8 cellular contexts compared by ENCODE assay signal in the genomic region with DNA sequence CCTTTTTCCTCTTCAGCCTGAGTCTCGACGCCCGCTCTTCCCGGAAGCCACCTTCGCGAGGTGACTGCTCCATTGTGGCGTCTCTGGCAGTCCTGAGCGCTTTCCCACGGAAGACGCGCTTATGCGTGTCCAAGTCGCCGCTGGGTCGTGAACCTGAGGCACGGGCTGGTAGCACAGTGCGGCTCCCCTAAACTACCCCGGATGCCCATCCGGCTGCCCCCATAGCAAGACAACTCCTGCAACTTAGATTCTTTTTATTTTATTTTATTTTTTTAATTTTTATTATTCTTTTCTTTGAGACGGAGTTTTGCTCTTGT. TPM values are rescaled to one million over a fixed set of nuclear protein-coding genes. Genes with fewer than 3 reads are reported as not detected.
DNase-seq lines count a peak whose midpoint lies in the region; ATAC-seq and TF ChIP-seq lines count a peak whose summit lies in the region.

No MANE protein-coding gene starts in this region.

- WGBS in lung, 2 donors, result 10 to 12% methylated on average over 20 of the region's 20 CpGs

- intact Hi-C loops in sciatic nerve (cut with DNase I), result loop anchor here (10.0 kb wide), 1 partner anchor 153 kb away; the partner anchor contains the start of gene NFATC3

- DNase-seq in stimulated activated naive CD8-positive, alpha-beta T cell treated with anti-CD3 and anti-CD28 coated beads, Interleukin-15, Interleukin-2, amounts not matched to agents 100 U/mL and 50 U/mL, for 24 hours, result no peak
- no peak for DNase-seq in astrocyte of the cerebellum (ENCODE audit: low read depth)
- DNase-seq in lung (ENCODE audit: low spot score), result no peak
- DNase-seq in HPDE6-E6E7 (ENCODE audit: extremely low spot score), result no peak
- no peak for DNase-seq in sciatic nerve (ENCODE audit: low spot score)
- DNase-seq in NCI-H2171 (lab: John Stamatoyannopoulos, UW), result no peak
- no peak for DNase-seq in NCI-H748 (lab: John Stamatoyannopoulos, UW; ENCODE audit: unreplicated experiment)

- H3K4me3 ChIP-seq in astrocyte of the cerebellum (ENCODE audit: low read depth, low read length) (peak overlapping the region; percentile 43), lung (no peak overlapping the region)

- H3K27me3 Mint-ChIP-seq in stimulated activated naive CD8-positive, alpha-beta T cell treated with anti-CD3 and anti-CD28 coated beads, Interleukin-15, Interleukin-2, amounts not matched to agents 100 ng/mL and 50 ng/mL, for 24 hours, result no peaks in the 10 kb centered on the region

- no peaks in the 10 kb centered on the region for H3K9me3 ChIP-seq in lung (ENCODE audit: control insufficient read depth in 2 of 2, insufficient read depth in 1 of 2, low read length in 1 of 2)

- ATAC-seq in stimulated activated naive CD8-positive, alpha-beta T cell treated with anti-CD3 and anti-CD28 coated beads, Interleukin-15, Interleukin-2, amounts not matched to agents 100 U/mL and 50 U/mL, for 24 hours, result no peak
- ATAC-seq in lung (ENCODE audit: insufficient read depth, low FRiP score), result no peak
- ATAC-seq in sciatic nerve, result no peak

- H3K27ac ChIP-seq in lung (ENCODE audit: low read depth in 1 of 2, low read length in 1 of 2), result peak overlapping the region; percentile 80 to 96

- H3K9me3 Mint-ChIP-seq in stimulated activated naive CD8-positive, alpha-beta T cell treated with anti-CD3 and anti-CD28 coated beads, Interleukin-15, Interleukin-2, amounts not matched to agents 100 ng/mL and 50 ng/mL, for 24 hours, result no peaks in the 10 kb centered on the region

- peak overlapping the region; percentile 85 for H3K4me3 Mint-ChIP-seq in stimulated activated naive CD8-positive, alpha-beta T cell treated with anti-CD3 and anti-CD28 coated beads, Interleukin-15, Interleukin-2, amounts not matched to agents 100 ng/mL and 50 ng/mL, for 24 hours

- H3K36me3 Mint-ChIP-seq in stimulated activated naive CD8-positive, alpha-beta T cell treated with anti-CD3 and anti-CD28 coated beads, Interleukin-15, Interleukin-2, amounts not matched to agents 100 ng/mL and 50 ng/mL, for 24 hours (ENCODE audit: low read depth), result no peaks in the 10 kb centered on the region

- H3K27ac Mint-ChIP-seq in stimulated activated naive CD8-positive, alpha-beta T cell treated with anti-CD3 and anti-CD28 coated beads, Interleukin-15, Interleukin-2, amounts not matched to agents 100 ng/mL and 50 ng/mL, for 24 hours, result peak overlapping the region; percentile 94

- H3K27me3 ChIP-seq in lung (ENCODE audit: control insufficient read depth, insufficient read depth), result no peaks in the 10 kb centered on the region

- peaks cover 10 to 15% of the 10 kb centered on the region in 2 donors for H3K4me1 ChIP-seq in lung (ENCODE audit: control insufficient read depth in 2 of 2, insufficient read depth in 2 of 2, low read length in 2 of 2)

- H3K4me1 Mint-ChIP-seq in stimulated activated naive CD8-positive, alpha-beta T cell treated with anti-CD3 and anti-CD28 coated beads, Interleukin-15, Interleukin-2, amounts not matched to agents 100 ng/mL and 50 ng/mL, for 24 hours (ENCODE audit: low read depth), result peaks cover 36% of the 10 kb centered on the region

- no peak for TF ChIP-seq CTCF in astrocyte of the cerebellum (IDR thresholded peaks at IDR 0.05; ENCODE audit: low read depth, low read length, missing control alignments)
- TF ChIP-seq CTCF in lung (IDR thresholded peaks at IDR 0.05; ENCODE audit: control extremely low read depth, extremely low read depth), result no peak

- in situ Hi-C loops in astrocyte of the cerebellum (cut with HindIII; ENCODE audit: low sequenced_read_pairs), result no loop called here

- peaks cover 0 to 1% of the 10 kb centered on the region in 2 donors for H3K36me3 ChIP-seq in lung (ENCODE audit: control insufficient read depth in 2 of 2, insufficient read depth in 2 of 2, low read length in 2 of 2)

RNA-seq across cellular contexts. Expression of gene ESRP2, which starts 2.1 kb away (rescaled TPM):
- total RNA-seq in lung (10 to 100 TPM; 43.8 to 65.5 TPM), sciatic nerve (0.36 TPM)
- 10 to 100 TPM; 22.5 to 34.8 TPM for polyA plus RNA-seq in lung

RNA-seq across cellular contexts. Expression of gene PLA2G15, which starts 7.2 kb away (rescaled TPM):
- total RNA-seq in lung, result 10 to 100 TPM; 15.6 to 42.4 TPM
- polyA plus RNA-seq in lung, result 10 to 100 TPM; 11.0 to 23.7 TPM
- 17.4 TPM for total RNA-seq in sciatic nerve

RNA-seq across cellular contexts. Expression of gene SLC7A6, which starts 26.3 kb away (rescaled TPM):
- total RNA-seq in lung, result 10 to 100 TPM; 25.8 to 36.2 TPM
- 10 to 100 TPM in 1 of 2 donors, 1 to 10 TPM in 1; 8.9 to 14.2 TPM for polyA plus RNA-seq in lung
- 75.5 TPM for total RNA-seq in sciatic nerve

Comparison
In these comparisons a context has a peak if more than half of its experiments do, and no peak if none do; other contexts are left out.
1. RNA of gene ESRP2, which starts 2.1 kb away (total RNA-seq): 43.8 to 65.5 TPM in lung; 0.36 TPM in sciatic nerve (single experiment); every median in the first group is over 10 times any median in the second.